Comparison of ENCODE assay signal across 8 cellular contexts in genomic region chr19:13117176-13117771, GRCh38. TPM values are rescaled to one million over a fixed set of nuclear protein-coding genes. Genes with fewer than 3 reads are reported as not detected.
A peak's percentile ranks its signal among the peaks of the same experiment; 100 is the strongest.
DNase-seq lines count a peak whose midpoint lies in the region; ATAC-seq and TF ChIP-seq lines count a peak whose summit lies in the region.

No MANE protein-coding gene starts in this region.

- H3K4me1 Mint-ChIP-seq in neural progenitor cell, result peaks cover 45% of the 10 kb centered on the region

- CTCF ChIA-PET in PC-9 (lab: Charles Lee), result interaction anchor here (0.7 kb wide), 1 partner anchor 151 kb away, joined by 5 read pairs; no protein-coding TSS in a partner anchor

- peaks cover 6% of the 10 kb centered on the region for H3K27me3 Mint-ChIP-seq in neural progenitor cell (ENCODE audit: insufficient read depth, low read depth)

- H3K9me3 Mint-ChIP-seq in neural progenitor cell, result no peaks in the 10 kb centered on the region

- no peaks in the 10 kb centered on the region for H3K27me3 ChIP-seq in PC-9 (ENCODE audit: insufficient read depth, low read depth)
- H3K27me3 ChIP-seq in endocrine pancreas (ENCODE audit: control insufficient read depth, insufficient read depth, low read length), result no peaks in the 10 kb centered on the region
- no peaks in the 10 kb centered on the region for H3K27me3 ChIP-seq in neural progenitor cell

- peak overlapping the region; percentile 99 for H3K4me3 Mint-ChIP-seq in neural progenitor cell

- H3K4me3 ChIP-seq in PC-9 (peak overlapping the region; percentile 86), endocrine pancreas (ENCODE audit: control insufficient read depth, insufficient read depth, low read length) (peak overlapping the region; percentile 74), neural progenitor cell (peak overlapping the region; percentile 63)

- ATAC-seq in GM21447 (IDR thresholded peaks at IDR 0.05; ENCODE audit: unreplicated experiment) (peak; percentile 11), HG03457 (IDR thresholded peaks at IDR 0.05; ENCODE audit: unreplicated experiment) (no peak)

- POLR2A ChIA-PET in PC-9 (lab: Charles Lee; ENCODE audit: unreplicated experiment), result interaction anchor here (0.5 to 0.6 kb wide), 2 partner anchors 35 to 328 kb away, joined by 3 to 4 read pairs; no protein-coding TSS in a partner anchor

- H4K20me1 ChIP-seq in PC-9 (ENCODE audit: insufficient read depth), result peaks cover 34% of the 10 kb centered on the region
- peaks cover 39% of the 10 kb centered on the region for H4K20me1 ChIP-seq in neural progenitor cell (ENCODE audit: low read depth)

- peaks cover 24% of the 10 kb centered on the region; the same call in 1 of the 2 replicates for H3K36me3 ChIP-seq in PC-9 (ENCODE audit: low read depth)
- no peaks in the 10 kb centered on the region for H3K36me3 ChIP-seq in endocrine pancreas (ENCODE audit: control insufficient read depth, insufficient read depth, low read length)
- H3K36me3 ChIP-seq in neural progenitor cell, result no peaks in the 10 kb centered on the region

- H3K9me2 ChIP-seq in PC-9 (ENCODE audit: insufficient read depth), result no peaks in the 10 kb centered on the region

- intact Hi-C loops in PC-9 (cut with micrococcal nuclease; ENCODE audit: unreplicated experiment), result loop anchor here (10.0 kb wide), 1 partner anchor 148 kb away; no protein-coding TSS in a partner anchor

- peak overlapping the region; percentile 95 for H3K27ac Mint-ChIP-seq in neural progenitor cell

- DNase-seq in PC-9 (peak in 1 of 2 experiments; percentile 46), neural progenitor cell (ENCODE audit: low spot score) (no peak), activated gamma-delta T cell (lab: John Stamatoyannopoulos, UW) (no peak), hepatic stellate cell (ENCODE audit: low spot score) (no peak)
- no peak for DNase-seq in stimulated activated CD4-positive, alpha-beta T cell treated with anti-CD3 and anti-CD28 coated beads, Interleukin-4, amount 100 ng/mL, for 4 hours

- H3K27ac ChIP-seq in PC-9 (peak overlapping the region; percentile 77), neural progenitor cell (no peak overlapping the region)

- H3K9ac ChIP-seq in endocrine pancreas (ENCODE audit: control insufficient read depth, insufficient read depth, low read length) (no peak overlapping the region), neural progenitor cell (no peak overlapping the region)

- no TSS peak for BruUV-seq in PC-9 (replicated peaks; lab: Mats Ljungman, UMichigan)

- H3F3A ChIP-seq in PC-9 (ENCODE audit: insufficient read depth, low read depth) (peaks cover 23% of the 10 kb centered on the region; the same call in 1 of the 2 replicates), neural progenitor cell (ENCODE audit: low read depth) (peaks cover 14% of the 10 kb centered on the region)

- H3K9me3 ChIP-seq in PC-9 (ENCODE audit: insufficient read depth, low read depth), result no peaks in the 10 kb centered on the region
- no peaks in the 10 kb centered on the region for H3K9me3 ChIP-seq in endocrine pancreas (ENCODE audit: control insufficient read depth, low read length)
- H3K9me3 ChIP-seq in neural progenitor cell (ENCODE audit: low read depth), result no peaks in the 10 kb centered on the region

- H3K4me2 ChIP-seq in PC-9 (peak overlapping the region; percentile 78), neural progenitor cell (peak overlapping the region; percentile 94)

- H3K79me2 ChIP-seq in PC-9 (ENCODE audit: low read depth), result peaks cover 77% of the 10 kb centered on the region
- peaks cover 65% of the 10 kb centered on the region for H3K79me2 ChIP-seq in neural progenitor cell (ENCODE audit: low read depth)

- H3K36me3 Mint-ChIP-seq in neural progenitor cell, result peaks cover 12% of the 10 kb centered on the region

- no peak for TF ChIP-seq CTCF in PC-9 (conservative IDR thresholded peaks at IDR 0.05)
- no peak for TF ChIP-seq CTCF in neural progenitor cell (IDR thresholded peaks at IDR 0.05)

- H2AFZ ChIP-seq in PC-9, result peak overlapping the region; percentile 76
- H2AFZ ChIP-seq in neural progenitor cell (replicated peaks), result peak overlapping the region; percentile 35

- H3K4me1 ChIP-seq in PC-9 (replicated peaks; ENCODE audit: insufficient read depth) (peaks cover 29% of the 10 kb centered on the region), endocrine pancreas (ENCODE audit: control insufficient read depth, insufficient read depth, low read length) (no peaks in the 10 kb centered on the region), neural progenitor cell (peaks cover 22% of the 10 kb centered on the region)

RNA-seq across cellular contexts. Expression of gene TRMT1, which starts 0.7 kb away (rescaled TPM):
- 44.1 and 51.1 TPM in 2 replicates for total RNA-seq in PC-9 (2021)
- 30.2 and 49.0 TPM in 2 replicates for total RNA-seq in neural progenitor cell (ENCODE audit: low replicate concordance)

RNA-seq across cellular contexts. Expression of gene NACC1, which starts 0.8 kb away (rescaled TPM):
- total RNA-seq in PC-9 (2021), result 101 and 133 TPM in 2 replicates
- total RNA-seq in neural progenitor cell (ENCODE audit: low replicate concordance), result 34.7 and 108 TPM in 2 replicates

RNA-seq across cellular contexts. Expression of gene LYL1, which starts 14.6 kb away (rescaled TPM):
- 0.24 TPM in 1 of 2 replicates, not detected in the other for total RNA-seq in PC-9 (2021)
- 0.88 and 2.2 TPM in 2 replicates for total RNA-seq in neural progenitor cell (ENCODE audit: low replicate concordance)

RNA-seq across cellular contexts. Expression of gene STX10, which starts 32.9 kb away (rescaled TPM):
- total RNA-seq in PC-9 (2021) (86.2 and 89.6 TPM in 2 replicates), neural progenitor cell (ENCODE audit: low replicate concordance) (36.5 and 51.2 TPM in 2 replicates)

RNA-seq across cellular contexts. Expression of gene IER2, which starts 32.9 kb away (rescaled TPM):
- total RNA-seq in PC-9 (2021) (72.7 and 95.5 TPM in 2 replicates), neural progenitor cell (ENCODE audit: low replicate concordance) (13.7 and 55.4 TPM in 2 replicates)
